2 cellular contexts compared by ENCODE assay signal in genomic region chrY:8121826-8122225, GRCh38.
TF ChIP-seq lines count a peak whose summit lies in the region.

No MANE protein-coding gene starts in this region.

TF ChIP-seq in GM23338, 12 proteins besides CTCF, POLR2A, EP300 and RAD21 (continued from another document):
- TF ChIP-seq EZH2 (IDR thresholded peaks at IDR 0.05; ENCODE audit: low read depth, unreplicated experiment), result no peak
- TF ChIP-seq POLR2AphosphoS5 (IDR thresholded peaks at IDR 0.05; ENCODE audit: low read depth), result no peak
TF ChIP-seq in GM23338: peak in this region for 0.

TF ChIP-seq in SK-N-SH, 30 proteins besides CTCF, POLR2A, EP300 and RAD21 (continued from another document):
- TF ChIP-seq, protein P1, sequence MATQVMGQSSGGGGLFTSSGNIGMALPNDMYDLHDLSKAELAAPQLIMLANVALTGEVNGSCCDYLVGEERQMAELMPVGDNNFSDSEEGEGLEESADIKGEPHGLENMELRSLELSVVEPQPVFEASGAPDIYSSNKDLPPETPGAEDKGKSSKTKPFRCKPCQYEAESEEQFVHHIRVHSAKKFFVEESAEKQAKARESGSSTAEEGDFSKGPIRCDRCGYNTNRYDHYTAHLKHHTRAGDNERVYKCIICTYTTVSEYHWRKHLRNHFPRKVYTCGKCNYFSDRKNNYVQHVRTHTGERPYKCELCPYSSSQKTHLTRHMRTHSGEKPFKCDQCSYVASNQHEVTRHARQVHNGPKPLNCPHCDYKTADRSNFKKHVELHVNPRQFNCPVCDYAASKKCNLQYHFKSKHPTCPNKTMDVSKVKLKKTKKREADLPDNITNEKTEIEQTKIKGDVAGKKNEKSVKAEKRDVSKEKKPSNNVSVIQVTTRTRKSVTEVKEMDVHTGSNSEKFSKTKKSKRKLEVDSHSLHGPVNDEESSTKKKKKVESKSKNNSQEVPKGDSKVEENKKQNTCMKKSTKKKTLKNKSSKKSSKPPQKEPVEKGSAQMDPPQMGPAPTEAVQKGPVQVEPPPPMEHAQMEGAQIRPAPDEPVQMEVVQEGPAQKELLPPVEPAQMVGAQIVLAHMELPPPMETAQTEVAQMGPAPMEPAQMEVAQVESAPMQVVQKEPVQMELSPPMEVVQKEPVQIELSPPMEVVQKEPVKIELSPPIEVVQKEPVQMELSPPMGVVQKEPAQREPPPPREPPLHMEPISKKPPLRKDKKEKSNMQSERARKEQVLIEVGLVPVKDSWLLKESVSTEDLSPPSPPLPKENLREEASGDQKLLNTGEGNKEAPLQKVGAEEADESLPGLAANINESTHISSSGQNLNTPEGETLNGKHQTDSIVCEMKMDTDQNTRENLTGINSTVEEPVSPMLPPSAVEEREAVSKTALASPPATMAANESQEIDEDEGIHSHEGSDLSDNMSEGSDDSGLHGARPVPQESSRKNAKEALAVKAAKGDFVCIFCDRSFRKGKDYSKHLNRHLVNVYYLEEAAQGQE (IDR thresholded peaks at IDR 0.05; ENCODE audit: low read depth, low read length), result no peak
- TF ChIP-seq MXI1 (IDR thresholded peaks at IDR 0.05; ENCODE audit: low read depth, low read length) (no peak), SIN3A (IDR thresholded peaks at IDR 0.05; ENCODE audit: borderline replicate concordance, low read depth, low read length) (no peak), PBX3 (IDR thresholded peaks at IDR 0.05) (no peak)
